In the genomic region with DNA sequence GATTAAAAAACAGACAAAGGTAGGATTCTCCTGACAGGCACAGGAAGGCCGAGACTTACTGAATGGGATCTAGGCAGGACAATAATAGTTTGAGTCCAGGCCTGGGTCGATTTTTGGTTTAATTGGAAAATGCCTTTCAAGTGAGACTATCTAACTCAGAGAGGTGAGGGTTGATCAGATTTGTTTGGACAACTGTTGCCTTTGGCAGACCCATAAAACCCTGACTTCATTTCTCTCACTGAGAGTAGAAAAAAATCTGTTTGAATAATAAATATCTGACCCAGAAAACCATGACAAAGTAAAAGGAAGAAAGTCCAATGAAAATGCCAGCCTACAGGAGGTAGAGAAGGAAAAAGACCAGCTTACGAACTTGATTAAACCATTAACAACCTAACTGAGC, we compare ENCODE assay signal across 3 cellular contexts.
A peak's percentile ranks its signal among the peaks of the same experiment; 100 is the strongest.
TF ChIP-seq lines count a peak whose summit lies in the region.

No MANE protein-coding gene starts in this region.

TF ChIP-seq in liver, 16 proteins besides CTCF, POLR2A, EP300 and RAD21:
- TF ChIP-seq HNF4A (conservative IDR thresholded peaks at IDR 0.05) (peak; percentile 31 to 34), NR2F2 (IDR thresholded peaks at IDR 0.05) (no peak), YY1 (IDR thresholded peaks at IDR 0.05) (peak; percentile 28), SP1 (IDR thresholded peaks at IDR 0.05) (peak; percentile 15), RXRA (IDR thresholded peaks at IDR 0.05) (peak in 1 of 2 donors; percentile 47)

TF ChIP-seq in HepG2, 621 proteins besides CTCF, POLR2A, EP300 and RAD21 (continues in another document):
- TF ChIP-seq RNF2 (conservative IDR thresholded peaks at IDR 0.05; ENCODE audit: low read depth) (no peak), HNRNPK (IDR thresholded peaks at IDR 0.05; ENCODE audit: low read depth, low read length, poor library complexity, severe bottlenecking) (no peak), POGZ (CRISPR knock-in tag; IDR thresholded peaks at IDR 0.05) (no peak), SRSF9 (IDR thresholded peaks at IDR 0.05; ENCODE audit: borderline replicate concordance, insufficient read depth, low read depth, low read length, poor library complexity, severe bottlenecking) (no peak), TBL1XR1 (IDR thresholded peaks at IDR 0.05; ENCODE audit: borderline replicate concordance, low read length, partially characterized antibody) (no peak), KDM4B (CRISPR knock-in tag; IDR thresholded peaks at IDR 0.05) (no peak), BHLHE40 (IDR thresholded peaks at IDR 0.05; ENCODE audit: low read length) (no peak), ZNF18 (CRISPR knock-in tag; IDR thresholded peaks at IDR 0.05; ENCODE audit: insufficient replicate concordance) (no peak), MXD4 (CRISPR knock-in tag; IDR thresholded peaks at IDR 0.05) (no peak), TCF7L2 (IDR thresholded peaks at IDR 0.05; ENCODE audit: low read depth, low read length) (no peak)
- TF ChIP-seq, protein P1, sequence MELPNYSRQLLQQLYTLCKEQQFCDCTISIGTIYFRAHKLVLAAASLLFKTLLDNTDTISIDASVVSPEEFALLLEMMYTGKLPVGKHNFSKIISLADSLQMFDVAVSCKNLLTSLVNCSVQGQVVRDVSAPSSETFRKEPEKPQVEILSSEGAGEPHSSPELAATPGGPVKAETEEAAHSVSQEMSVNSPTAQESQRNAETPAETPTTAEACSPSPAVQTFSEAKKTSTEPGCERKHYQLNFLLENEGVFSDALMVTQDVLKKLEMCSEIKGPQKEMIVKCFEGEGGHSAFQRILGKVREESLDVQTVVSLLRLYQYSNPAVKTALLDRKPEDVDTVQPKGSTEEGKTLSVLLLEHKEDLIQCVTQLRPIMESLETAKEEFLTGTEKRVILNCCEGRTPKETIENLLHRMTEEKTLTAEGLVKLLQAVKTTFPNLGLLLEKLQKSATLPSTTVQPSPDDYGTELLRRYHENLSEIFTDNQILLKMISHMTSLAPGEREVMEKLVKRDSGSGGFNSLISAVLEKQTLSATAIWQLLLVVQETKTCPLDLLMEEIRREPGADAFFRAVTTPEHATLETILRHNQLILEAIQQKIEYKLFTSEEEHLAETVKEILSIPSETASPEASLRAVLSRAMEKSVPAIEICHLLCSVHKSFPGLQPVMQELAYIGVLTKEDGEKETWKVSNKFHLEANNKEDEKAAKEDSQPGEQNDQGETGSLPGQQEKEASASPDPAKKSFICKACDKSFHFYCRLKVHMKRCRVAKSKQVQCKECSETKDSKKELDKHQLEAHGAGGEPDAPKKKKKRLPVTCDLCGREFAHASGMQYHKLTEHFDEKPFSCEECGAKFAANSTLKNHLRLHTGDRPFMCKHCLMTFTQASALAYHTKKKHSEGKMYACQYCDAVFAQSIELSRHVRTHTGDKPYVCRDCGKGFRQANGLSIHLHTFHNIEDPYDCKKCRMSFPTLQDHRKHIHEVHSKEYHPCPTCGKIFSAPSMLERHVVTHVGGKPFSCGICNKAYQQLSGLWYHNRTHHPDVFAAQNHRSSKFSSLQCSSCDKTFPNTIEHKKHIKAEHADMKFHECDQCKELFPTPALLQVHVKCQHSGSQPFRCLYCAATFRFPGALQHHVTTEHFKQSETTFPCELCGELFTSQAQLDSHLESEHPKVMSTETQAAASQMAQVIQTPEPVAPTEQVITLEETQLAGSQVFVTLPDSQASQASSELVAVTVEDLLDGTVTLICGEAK (IDR thresholded peaks at IDR 0.05): no peak
- TF ChIP-seq, protein P1 (CRISPR knock-in tag; IDR thresholded peaks at IDR 0.05): no peak

TF ChIP-seq in H1, 55 proteins besides CTCF, POLR2A, EP300 and RAD21:
- TF ChIP-seq SIN3A (conservative IDR thresholded peaks at IDR 0.05 in 1 of 2, IDR thresholded peaks at IDR 0.05 in 1 of 2; ENCODE audit: low read depth in 1 of 2, low read length in 2 of 2) (no peak), CEBPB (IDR thresholded peaks at IDR 0.05; ENCODE audit: low read depth, low read length) (no peak), MAFK (IDR thresholded peaks at IDR 0.05; ENCODE audit: low read depth, low read length) (no peak), HDAC2 (IDR thresholded peaks at IDR 0.05; ENCODE audit: borderline replicate concordance in 1 of 2, low read depth in 2 of 2, low read length in 2 of 2) (no peak), KDM5A (IDR thresholded peaks at IDR 0.05; ENCODE audit: low read length) (no peak), BACH1 (IDR thresholded peaks at IDR 0.05; ENCODE audit: low read length) (no peak), TAF1 (IDR thresholded peaks at IDR 0.05; ENCODE audit: low read depth, low read length) (no peak)
